ENCODE assay signal across 8 cellular contexts in genomic region chr22:29581799-29582198, GRCh38. TPM values are rescaled to one million over a fixed set of nuclear protein-coding genes. Genes with fewer than 3 reads are reported as not detected.
DNase-seq lines count a peak whose midpoint lies in the region; ATAC-seq, FAIRE-seq and TF ChIP-seq lines count a peak whose summit lies in the region.

No MANE protein-coding gene starts in this region.

- peak; percentile 81 for DNase-seq in Calu3
- DNase-seq in activated T-helper 2 cell treated with anti-CD3 and anti-CD28 coated beads, Interferon-gamma antibody, Interleukin-2, Interleukin-4, amounts not matched to agents 10 μg/mL and 5 μg/mL and 100 μg/mL, durations not matched to agents 14 hours and 24 hours and 36 hours (ENCODE audit: low spot score), result no peak
- DNase-seq in naive thymus-derived CD4-positive, alpha-beta T cell, result no peak
- no peak for DNase-seq in H54 (ENCODE audit: insufficient read length, low spot score)
- DNase-seq in SK-N-DZ (ENCODE audit: low spot score), result no peak
- no peak for DNase-seq in frontal cortex (ENCODE audit: low spot score in 2 of 2)

- TF ChIP-seq CTCF in Calu3 (IDR thresholded peaks at IDR 0.05; ENCODE audit: unreplicated experiment), result no peak

- peak overlapping the region; percentile 94 for H3K27ac Mint-ChIP-seq in Calu3 (ENCODE audit: unreplicated experiment)
- H3K27ac Mint-ChIP-seq in activated T-helper 2 cell treated with anti-CD3 and anti-CD28 coated beads, Interferon-gamma antibody, Interleukin-2, Interleukin-4, amounts not matched to agents 10 μg/mL and 5 μg/mL and 100 μg/mL, durations not matched to agents 14 hours and 24 hours and 36 hours, result peak overlapping the region; percentile 74
- peak overlapping the region in 8 of 9 donors; percentile 46 to 93 (median 87) for H3K27ac Mint-ChIP-seq in naive thymus-derived CD4-positive, alpha-beta T cell

- intact Hi-C loops in Calu3 (cut with micrococcal nuclease; ENCODE audit: unreplicated experiment), result no loop called here
- intact Hi-C loops in activated T-helper 2 cell treated with anti-CD3 and anti-CD28 coated beads, Interferon-gamma antibody, Interleukin-2, Interleukin-4, amounts not matched to agents 10 μg/mL and 5 μg/mL and 100 μg/mL, durations not matched to agents 14 hours and 24 hours and 36 hours (cut with micrococcal nuclease), result loop anchor here (1.0 kb wide), 1 partner anchor 22 kb away; the partner anchor contains the start of gene NF2
- intact Hi-C loops in naive thymus-derived CD4-positive, alpha-beta T cell (cut with micrococcal nuclease), result loop anchor here (1.0 to 10.0 kb wide), 6 partner anchors 22 to 317 kb away; partner anchors contain the start of genes NF2 (in 2 of the 2), THOC5 (in 2 of the 2), EWSR1 (in 1 of the 2) and RHBDD3 (in 1 of the 2)

- peaks cover 14% of the 10 kb centered on the region for H3K4me1 Mint-ChIP-seq in Calu3 (ENCODE audit: low read depth, unreplicated experiment)
- H3K4me1 Mint-ChIP-seq in activated T-helper 2 cell treated with anti-CD3 and anti-CD28 coated beads, Interferon-gamma antibody, Interleukin-2, Interleukin-4, amounts not matched to agents 10 μg/mL and 5 μg/mL and 100 μg/mL, durations not matched to agents 14 hours and 24 hours and 36 hours (ENCODE audit: low read depth), result peaks cover 12% of the 10 kb centered on the region
- peaks cover 11 to 20% (median 16%) of the 10 kb centered on the region in 7 donors for H3K4me1 Mint-ChIP-seq in naive thymus-derived CD4-positive, alpha-beta T cell

- H3K4me1 ChIP-seq in naive thymus-derived CD4-positive, alpha-beta T cell (ENCODE audit: control insufficient read depth in 2 of 2, insufficient read depth in 2 of 2, low read length in 2 of 2), result peaks cover 0 to 10% of the 10 kb centered on the region in 2 donors

- peak overlapping the region; percentile 73 for H3K4me3 Mint-ChIP-seq in Calu3 (ENCODE audit: low read depth, unreplicated experiment)
- H3K4me3 Mint-ChIP-seq in activated T-helper 2 cell treated with anti-CD3 and anti-CD28 coated beads, Interferon-gamma antibody, Interleukin-2, Interleukin-4, amounts not matched to agents 10 μg/mL and 5 μg/mL and 100 μg/mL, durations not matched to agents 14 hours and 24 hours and 36 hours (ENCODE audit: low read depth), result peak overlapping the region; percentile 92
- H3K4me3 Mint-ChIP-seq in naive thymus-derived CD4-positive, alpha-beta T cell, result peak overlapping the region; percentile 63 to 96 (median 93)

- no peaks in the 10 kb centered on the region for H3K9me3 ChIP-seq in KOPT-K1 (ENCODE audit: insufficient read depth, low read length, poor library complexity, severe bottlenecking)
- no peaks in the 10 kb centered on the region for H3K9me3 ChIP-seq in naive thymus-derived CD4-positive, alpha-beta T cell (ENCODE audit: control insufficient read depth in 2 of 3, low read length in 3 of 3)

- FAIRE-seq in H54 (lab: Jason Lieb, UNC) (no peak), frontal cortex (lab: Jason Lieb, UNC) (no peak)

- no peaks in the 10 kb centered on the region for H3K36me3 ChIP-seq in KOPT-K1 (ENCODE audit: insufficient read depth, low read length)
- H3K36me3 ChIP-seq in naive thymus-derived CD4-positive, alpha-beta T cell (ENCODE audit: control insufficient read depth in 2 of 3, insufficient read depth in 3 of 3, low read length in 3 of 3), result no peaks in the 10 kb centered on the region

- no peaks in the 10 kb centered on the region for H3K27me3 Mint-ChIP-seq in Calu3 (ENCODE audit: unreplicated experiment)
- no peaks in the 10 kb centered on the region for H3K27me3 Mint-ChIP-seq in activated T-helper 2 cell treated with anti-CD3 and anti-CD28 coated beads, Interferon-gamma antibody, Interleukin-2, Interleukin-4, amounts not matched to agents 10 μg/mL and 5 μg/mL and 100 μg/mL, durations not matched to agents 14 hours and 24 hours and 36 hours (ENCODE audit: low read depth)
- H3K27me3 Mint-ChIP-seq in naive thymus-derived CD4-positive, alpha-beta T cell, result no peaks in the 10 kb centered on the region

- CTCF ChIA-PET in Calu3 (lab: Charles Lee), result interaction anchor here (0.6 to 0.7 kb wide), 3 partner anchors 11 to 201 kb away, joined by 4 to 5 read pairs (median 4); no protein-coding TSS in a partner anchor
- CTCF ChIA-PET in naive thymus-derived CD4-positive, alpha-beta T cell (lab: Charles Lee), result no interaction called here

- H3K27ac ChIP-seq in KOPT-K1 (ENCODE audit: low read depth, low read length, poor library complexity, severe bottlenecking), result peak overlapping the region; percentile 69
- H3K27ac ChIP-seq in naive thymus-derived CD4-positive, alpha-beta T cell (ENCODE audit: low read depth, low read length), result peak overlapping the region; percentile 69

- H3K27me3 ChIP-seq in naive thymus-derived CD4-positive, alpha-beta T cell (ENCODE audit: control insufficient read depth in 2 of 2, insufficient read depth in 2 of 2, low read length in 2 of 2), result no peaks in the 10 kb centered on the region

- POLR2A ChIA-PET in naive thymus-derived CD4-positive, alpha-beta T cell (lab: Charles Lee), result no interaction called here

- BruUV-seq in Calu3 (replicated peaks; lab: Mats Ljungman, UMichigan), result no TSS peak

- no peak for TF ChIP-seq POLR2A in H54 (IDR thresholded peaks at IDR 0.05; ENCODE audit: low read depth, low read length)

- no peaks in the 10 kb centered on the region for H3K9me3 Mint-ChIP-seq in Calu3 (ENCODE audit: low read depth, unreplicated experiment)
- no peaks in the 10 kb centered on the region for H3K9me3 Mint-ChIP-seq in activated T-helper 2 cell treated with anti-CD3 and anti-CD28 coated beads, Interferon-gamma antibody, Interleukin-2, Interleukin-4, amounts not matched to agents 10 μg/mL and 5 μg/mL and 100 μg/mL, durations not matched to agents 14 hours and 24 hours and 36 hours
- peaks cover 0 to 4% (median 0%) of the 10 kb centered on the region in 11 donors for H3K9me3 Mint-ChIP-seq in naive thymus-derived CD4-positive, alpha-beta T cell

- peak overlapping the region; percentile 75 for H3K4me3 ChIP-seq in naive thymus-derived CD4-positive, alpha-beta T cell (ENCODE audit: low read length)

- H3K36me3 Mint-ChIP-seq in Calu3 (ENCODE audit: insufficient read depth, unreplicated experiment), result peaks cover 29% of the 10 kb centered on the region
- no peaks in the 10 kb centered on the region for H3K36me3 Mint-ChIP-seq in activated T-helper 2 cell treated with anti-CD3 and anti-CD28 coated beads, Interferon-gamma antibody, Interleukin-2, Interleukin-4, amounts not matched to agents 10 μg/mL and 5 μg/mL and 100 μg/mL, durations not matched to agents 14 hours and 24 hours and 36 hours (ENCODE audit: low read depth)
- peaks cover 0 to 1% (median 0%) of the 10 kb centered on the region in 5 donors for H3K36me3 Mint-ChIP-seq in naive thymus-derived CD4-positive, alpha-beta T cell

- no peak for ATAC-seq in naive thymus-derived CD4-positive, alpha-beta T cell
- no peak for ATAC-seq in HG03457 (IDR thresholded peaks at IDR 0.05; ENCODE audit: unreplicated experiment)

RNA-seq across cellular contexts. Expression of gene NIPSNAP1, which starts 0.9 kb away (rescaled TPM):
- total RNA-seq in Calu3 (2022) (115 and 117 TPM in 2 replicates), frontal cortex (84.4 TPM)
- total RNA-seq in activated T-helper 2 cell treated with anti-CD3 and anti-CD28 coated beads, Interferon-gamma antibody, Interleukin-2, Interleukin-4, amounts not matched to agents 10 μg/mL and 5 μg/mL and 100 μg/mL, durations not matched to agents 14 hours and 24 hours and 36 hours, result 54.9 and 56.6 TPM in 2 replicates
- 10 to 100 TPM; 30.0 to 37.9 (median 35.4) TPM for total RNA-seq in naive thymus-derived CD4-positive, alpha-beta T cell
- polyA plus RNA-seq in naive thymus-derived CD4-positive, alpha-beta T cell, result 10 to 100 TPM; 56.5 to 59.2 TPM
- 279 and 294 TPM in 2 replicates for polyA plus RNA-seq in SK-N-DZ (2014; cell fraction: cytosol; rRNA removed)
- 116 and 184 TPM in 2 replicates for polyA plus RNA-seq in SK-N-DZ (2014; cell fraction: nucleus; rRNA removed)

RNA-seq across cellular contexts. Expression of gene NF2, which starts 21.6 kb away (rescaled TPM):
- total RNA-seq in Calu3 (2022) (117 and 132 TPM in 2 replicates), frontal cortex (41.2 TPM)
- 57.1 and 57.7 TPM in 2 replicates for total RNA-seq in activated T-helper 2 cell treated with anti-CD3 and anti-CD28 coated beads, Interferon-gamma antibody, Interleukin-2, Interleukin-4, amounts not matched to agents 10 μg/mL and 5 μg/mL and 100 μg/mL, durations not matched to agents 14 hours and 24 hours and 36 hours
- 10 to 100 TPM; 27.6 to 56.3 (median 28.3) TPM for total RNA-seq in naive thymus-derived CD4-positive, alpha-beta T cell
- polyA plus RNA-seq in naive thymus-derived CD4-positive, alpha-beta T cell, result 10 to 100 TPM; 15.6 to 23.1 TPM
- polyA plus RNA-seq in SK-N-DZ (2014; cell fraction: cytosol; rRNA removed), result 18.0 and 18.4 TPM in 2 replicates
- 7.8 and 9.1 TPM in 2 replicates for polyA plus RNA-seq in SK-N-DZ (2014; cell fraction: nucleus; rRNA removed)

RNA-seq across cellular contexts. Expression of gene THOC5, which starts 28.2 kb away (rescaled TPM):
- total RNA-seq in Calu3 (2022) (64.0 and 67.6 TPM in 2 replicates), frontal cortex (33.0 TPM)
- total RNA-seq in activated T-helper 2 cell treated with anti-CD3 and anti-CD28 coated beads, Interferon-gamma antibody, Interleukin-2, Interleukin-4, amounts not matched to agents 10 μg/mL and 5 μg/mL and 100 μg/mL, durations not matched to agents 14 hours and 24 hours and 36 hours, result 50.5 and 52.7 TPM in 2 replicates
- total RNA-seq in naive thymus-derived CD4-positive, alpha-beta T cell, result 10 to 100 TPM; 45.7 to 61.9 (median 57.1) TPM
- 10 to 100 TPM; 26.1 to 33.4 TPM for polyA plus RNA-seq in naive thymus-derived CD4-positive, alpha-beta T cell
- 79.8 and 87.1 TPM in 2 replicates for polyA plus RNA-seq in SK-N-DZ (2014; cell fraction: cytosol; rRNA removed)
- polyA plus RNA-seq in SK-N-DZ (2014; cell fraction: nucleus; rRNA removed), result 67.3 and 86.9 TPM in 2 replicates
